ENCODE assay signal across 6 cellular contexts in the genomic region with DNA sequence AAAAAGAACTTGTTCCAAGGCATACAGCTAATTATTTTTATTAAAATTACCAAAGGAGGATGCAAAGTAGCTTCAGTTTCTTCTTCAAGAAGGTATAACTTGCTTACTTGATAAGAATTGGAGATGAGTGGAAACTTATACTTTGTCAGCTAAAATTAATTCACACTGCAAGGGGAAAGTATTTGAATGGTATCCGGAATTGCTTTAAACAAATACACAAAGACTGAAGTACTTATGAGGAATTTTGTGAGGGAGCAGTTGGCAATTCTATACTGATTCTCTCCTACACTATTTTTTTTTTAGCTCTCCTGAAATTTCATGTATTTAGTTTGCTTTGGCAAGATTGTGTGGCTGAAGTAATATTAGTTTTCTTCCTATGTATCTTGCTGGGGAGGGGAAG. TPM values are rescaled to one million over a fixed set of nuclear protein-coding genes. Genes with fewer than 3 reads are reported as not detected.
"Had no signal": no experiment of that assay in that cellular context is flagged by ENCODE, and none has a peak within 500 bp of the region (broad histone marks: within the 10 kb centered on the region; RNA-seq: fewer than 3 reads in every experiment).

No MANE protein-coding gene starts in this region.

- H3K4me3 ChIP-seq: K562 had no signal

- DNase-seq: IMR-90 had no signal

- H3K27ac ChIP-seq: HL-60 had no signal

- ATAC-seq: HepG2, K562 had no signal

RNA-seq across cellular contexts. Expression of gene GRIK1, which starts 39.2 kb away (rescaled TPM):
- total RNA-seq: HepG2, HT-29, HT1080, IMR-90 had no signal
